In the genomic region with DNA sequence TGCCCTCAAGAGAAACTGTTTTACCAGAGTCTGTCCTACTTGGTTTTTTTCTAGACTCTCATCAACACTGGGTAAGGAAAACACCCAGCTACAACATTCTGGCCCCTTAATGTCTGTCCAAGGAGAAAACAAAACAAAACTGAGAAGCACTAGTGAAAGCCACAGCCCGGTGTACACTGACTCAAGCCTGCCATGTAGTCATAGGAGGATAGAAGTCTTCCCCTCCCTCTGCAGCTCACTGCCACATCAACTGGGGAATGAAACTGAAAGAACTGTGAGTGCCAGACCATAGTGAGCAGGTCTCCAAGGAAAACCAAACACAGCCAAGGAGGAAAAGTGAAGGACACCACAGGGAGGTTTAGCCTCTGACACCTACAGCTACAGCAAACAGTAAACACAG, we compare ENCODE assay signal across 17 cellular contexts. TPM values are rescaled to one million over a fixed set of nuclear protein-coding genes. Genes with fewer than 3 reads are reported as not detected.
DNase-seq lines count a peak whose midpoint lies in the region; ATAC-seq, FAIRE-seq and TF ChIP-seq lines count a peak whose summit lies in the region.
"Not testable (repeated sequence)": the region's sequence is repeated elsewhere in the genome, so short reads cannot be mapped to it uniquely, and the experiment has no call there.
"Had no signal": no experiment of that assay in that cellular context is flagged by ENCODE, and none has a peak within 500 bp of the region (broad histone marks: within the 10 kb centered on the region; RNA-seq: fewer than 3 reads in every experiment).

No MANE protein-coding gene starts in this region.

- H3K27me3 ChIP-seq in foreskin keratinocyte: not testable (repeated sequence)

- DNase-seq in H54 (ENCODE audit: insufficient read length, low spot score); foreskin keratinocyte: not testable (repeated sequence)

- TF ChIP-seq CTCF in foreskin keratinocyte (conservative IDR thresholded peaks at IDR 0.05): not testable (repeated sequence)

- TF ChIP-seq POLR2A in H54 (IDR thresholded peaks at IDR 0.05; ENCODE audit: low read depth, low read length): not testable (repeated sequence)

- not testable (repeated sequence) for H3K4me1 ChIP-seq in foreskin keratinocyte

- FAIRE-seq in H54 (lab: Jason Lieb, UNC): peak; percentile 93

- ATAC-seq in GM18870 (IDR thresholded peaks at IDR 0.05; ENCODE audit: unreplicated experiment) (peak; percentile 100), GM19467 (IDR thresholded peaks at IDR 0.05; ENCODE audit: unreplicated experiment) (peak; percentile 96), HG02981 (IDR thresholded peaks at IDR 0.05; ENCODE audit: unreplicated experiment) (peak; percentile 100), HG03378 (IDR thresholded peaks at IDR 0.05; ENCODE audit: unreplicated experiment) (peak; percentile 99), foreskin keratinocyte (peak; percentile 86)
- ATAC-seq in activated CD4-positive, CD25-positive, alpha-beta regulatory T cell treated with anti-CD3 and anti-CD28 coated beads, Interleukin-2, amount 50 U/mL, for 24 hours: peak; percentile 97 to 98

- not testable (repeated sequence) for H3K27ac ChIP-seq in foreskin keratinocyte

RNA-seq across cellular contexts. Expression of gene MAGEA9, which starts 13.8 kb away (rescaled TPM):
- total RNA-seq in foreskin keratinocyte: not detected in 2 replicates
- not detected in 2 replicates for polyA plus RNA-seq in foreskin keratinocyte
- total RNA-seq: activated B cell treated with CpG ODN at 0.5 μM for 24 hours; Caco-2; chondrocyte; H4; HT1080; OCI-LY7; progenitor cell of endocrine pancreas; SJCRH30; T-helper 2 cell treated with Interferon-gamma antibody and Interleukin-4, amounts not matched to agents 100 ng/mL and 5 ng/mL, for 36 hours; thyroid gland had no signal

RNA-seq across cellular contexts. Expression of gene HSFX1, which starts 21.7 kb away (rescaled TPM):
- 0.25 and 0.88 TPM in 2 replicates for total RNA-seq in foreskin keratinocyte
- 0.07 and 0.48 TPM in 2 replicates for polyA plus RNA-seq in foreskin keratinocyte
- total RNA-seq: H4 had no signal
